ENCODE assay signal across 8 cellular contexts in the genomic region with DNA sequence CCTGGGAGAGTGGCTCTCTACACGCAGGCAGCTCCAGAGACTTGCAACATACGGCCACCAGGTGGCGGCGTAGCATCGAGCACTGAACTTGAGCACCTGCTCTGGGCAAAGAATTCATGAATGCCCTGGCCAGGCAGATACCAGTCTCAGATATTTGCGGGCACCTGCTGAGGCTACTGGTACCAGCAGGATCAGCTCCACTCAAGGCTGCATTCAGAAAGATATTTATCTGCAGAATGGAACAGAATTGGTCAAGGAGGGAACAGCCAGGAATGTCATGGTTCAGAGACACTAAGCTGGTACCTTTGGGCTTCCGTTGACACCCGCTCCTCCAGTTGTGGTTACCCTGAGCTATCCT. TPM values are rescaled to one million over a fixed set of nuclear protein-coding genes. Genes with fewer than 3 reads are reported as not detected.
DNase-seq lines count a peak whose midpoint lies in the region; ATAC-seq and TF ChIP-seq lines count a peak whose summit lies in the region.

No MANE protein-coding gene starts in this region.

- no peak overlapping the region for H3K4me3 ChIP-seq in endodermal cell (ENCODE audit: low read length)

- H3K9ac ChIP-seq in endodermal cell (ENCODE audit: extremely low read depth, low read length, poor library complexity, severe bottlenecking): no peak overlapping the region

- WGBS in endodermal cell (ENCODE audit: insufficient coverage in 1 of 2, insufficient read length in 1 of 2), 2 experiments: 22 to 24% methylated on average over 8 of the region's 8 CpGs

- peaks cover 36% of the 10 kb centered on the region for H3K27me3 Mint-ChIP-seq in endodermal cell (ENCODE audit: insufficient read depth)

- DNase-seq in AG08396 (ENCODE audit: low spot score) (peak; percentile 85), HPDE6-E6E7 (ENCODE audit: extremely low spot score) (peak; percentile 76), NOMO-1 (lab: John Stamatoyannopoulos, UW; ENCODE audit: unreplicated experiment in 2 of 2) (peak; percentile 59 to 71), endodermal cell (peak; percentile 91), middle frontal gyrus (ENCODE audit: extremely low spot score, low spot score) (peak; percentile 84)
- DNase-seq in activated CD8-positive, alpha-beta memory T cell treated with anti-CD3 and anti-CD28 coated beads for 48 hours (ENCODE audit: low read depth in 2 of 3, low spot score in 2 of 3): peak; percentile 18 to 59 (median 55)
- peak; percentile 70 for DNase-seq in stimulated activated CD8-positive, alpha-beta memory T cell treated with anti-CD3 and anti-CD28 coated beads, Interleukin-4, amount 100 ng/mL, for 24 hours (ENCODE audit: low read depth)

- no peak overlapping the region for H3K27ac ChIP-seq in endodermal cell (ENCODE audit: low read depth, low read length)

- no peak overlapping the region for H3K27ac Mint-ChIP-seq in endodermal cell

- ATAC-seq in GM18861 (IDR thresholded peaks at IDR 0.05; ENCODE audit: unreplicated experiment): peak; percentile 82

- peak; percentile 97 for TF ChIP-seq CTCF in endodermal cell (conservative IDR thresholded peaks at IDR 0.05)

- H3K27me3 ChIP-seq in endodermal cell (ENCODE audit: control insufficient read depth, insufficient read depth, low read length, poor library complexity, severe bottlenecking): peaks cover 34% of the 10 kb centered on the region

- no peaks in the 10 kb centered on the region for H3K36me3 Mint-ChIP-seq in endodermal cell (ENCODE audit: low read depth)

- no peaks in the 10 kb centered on the region for H3K4me1 Mint-ChIP-seq in endodermal cell

- H3K9me3 ChIP-seq in endodermal cell (ENCODE audit: control insufficient read depth, low read length): no peaks in the 10 kb centered on the region

- no peaks in the 10 kb centered on the region for H3K9me3 Mint-ChIP-seq in endodermal cell

- no peak overlapping the region for H3K4me3 Mint-ChIP-seq in endodermal cell

- H3K4me1 ChIP-seq in endodermal cell (ENCODE audit: control insufficient read depth, insufficient read depth, low read length): no peaks in the 10 kb centered on the region

- no peaks in the 10 kb centered on the region for H3K36me3 ChIP-seq in endodermal cell (ENCODE audit: control insufficient read depth, insufficient read depth, low read length)

RNA-seq across cellular contexts. Expression of a gene that starts 10.8 kb away (rescaled TPM):
- 10 to 100 TPM; 22.4 to 27.9 TPM for total RNA-seq in endodermal cell
- polyA plus RNA-seq in endodermal cell (2013, experiment 1 of 2): 22.9 TPM
- polyA plus RNA-seq in endodermal cell (2013, experiment 2 of 2): 22.8 TPM

RNA-seq across cellular contexts. Expression of a gene that starts 24.6 kb away (rescaled TPM):
- total RNA-seq in endodermal cell: under 1 TPM in 1 of 2 donors, not detected in 1; 0.15 TPM
- 0.14 TPM for polyA plus RNA-seq in endodermal cell (2013, experiment 1 of 2)
- 0.08 TPM for polyA plus RNA-seq in endodermal cell (2013, experiment 2 of 2)

RNA-seq across cellular contexts. Expression of a gene that starts 36.2 kb away (rescaled TPM):
- total RNA-seq in endodermal cell: not detected
- polyA plus RNA-seq in endodermal cell (2013, experiment 1 of 2): not detected
- polyA plus RNA-seq in endodermal cell (2013, experiment 2 of 2): not detected

RNA-seq across cellular contexts. Expression of a gene that starts 46.0 kb away (rescaled TPM):
- not detected for total RNA-seq in endodermal cell
- polyA plus RNA-seq in endodermal cell (2013, experiment 1 of 2): not detected
- polyA plus RNA-seq in endodermal cell (2013, experiment 2 of 2): not detected
